ENCODE assay signal across 12 cellular contexts in the genomic region with DNA sequence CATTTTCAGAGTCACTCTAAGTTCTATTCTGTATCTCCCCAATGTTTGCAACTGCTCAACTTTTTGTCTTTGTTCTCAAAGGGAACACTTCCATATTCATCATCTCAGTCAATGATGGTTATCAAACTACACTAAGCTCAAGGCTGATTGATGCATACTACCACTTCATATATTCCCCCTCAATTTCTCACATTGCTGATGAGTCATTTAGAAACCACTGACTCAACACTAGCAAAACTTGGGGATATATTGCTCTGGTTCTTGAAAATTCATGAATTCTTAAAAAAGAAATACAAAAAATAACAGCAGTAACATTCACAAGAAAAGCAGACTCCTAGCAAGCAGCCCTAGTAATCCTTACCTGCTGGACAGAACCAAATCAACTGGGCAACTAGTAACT.
DNase-seq lines count a peak whose midpoint lies in the region; ATAC-seq and TF ChIP-seq lines count a peak whose summit lies in the region.
"Had no signal": no experiment of that assay in that cellular context is flagged by ENCODE, and none has a peak within 500 bp of the region (broad histone marks: within the 10 kb centered on the region; RNA-seq: fewer than 3 reads in every experiment).

No MANE protein-coding gene starts in this region.

- no peak overlapping the region for H3K27ac ChIP-seq in tibial artery
- H3K27ac ChIP-seq: heart right ventricle had no signal

- no peaks in the 10 kb centered on the region for H3K27me3 ChIP-seq in tibial artery
- H3K27me3 ChIP-seq: heart right ventricle had no signal

- peaks cover 0 to 17% (median 14%) of the 10 kb centered on the region in 3 donors for H3K36me3 ChIP-seq in tibial artery

- in situ Hi-C loops in astrocyte of the spinal cord (cut with HindIII; ENCODE audit: low sequenced_read_pairs) = no loop called here

- intact Hi-C loops in tibial artery (cut with DNase I; ENCODE audit: low total_unique reads) = no loop called here

- H3K4me1 ChIP-seq in tibial artery = no peaks in the 10 kb centered on the region
- H3K4me1 ChIP-seq: Caco-2 had no signal

- TF ChIP-seq CTCF in astrocyte of the spinal cord (IDR thresholded peaks at IDR 0.05; ENCODE audit: low read depth, low read length) = no peak
- TF ChIP-seq CTCF in tibial artery (IDR thresholded peaks at IDR 0.05) = no peak

- peaks cover 0 to 8% (median 4%) of the 10 kb centered on the region in 3 donors for H3K9me3 ChIP-seq in tibial artery
- H3K9me3 ChIP-seq: Caco-2 had no signal

- ATAC-seq in GM18498 (IDR thresholded peaks at IDR 0.05; ENCODE audit: unreplicated experiment) = peak; percentile 71
- ATAC-seq in GM21390 (IDR thresholded peaks at IDR 0.05; ENCODE audit: unreplicated experiment) = peak; percentile 78
- peak; percentile 81 for ATAC-seq in HG03354 (IDR thresholded peaks at IDR 0.05; ENCODE audit: poor library complexity, severe bottlenecking, unreplicated experiment)
- ATAC-seq in HG02970 (IDR thresholded peaks at IDR 0.05; ENCODE audit: low FRiP score, unreplicated experiment) = no peak
- ATAC-seq: heart right ventricle had no signal

- H3K4me3 ChIP-seq in astrocyte of the spinal cord (ENCODE audit: low read depth, low read length) (no peak overlapping the region), tibial artery (no peak overlapping the region)
- H3K4me3 ChIP-seq: heart right ventricle had no signal

- peak; percentile 12 for DNase-seq in astrocyte of the spinal cord (ENCODE audit: low read depth, low spot score)
- no peak for DNase-seq in NCI-H2107 (lab: John Stamatoyannopoulos, UW)
- no peak for DNase-seq in tibial artery
- DNase-seq in NCI-H1092 (lab: John Stamatoyannopoulos, UW) = no peak
- DNase-seq: Caco-2; heart right ventricle; NCI-H2227 treated with DMSO at 0.1 percent for 48 hours; stimulated activated CD4-positive, alpha-beta T cell treated with anti-CD3 and anti-CD28 coated beads, Interleukin-1b, Interleukin-23, amount 100 ng/mL, for 48 hours had no signal
